ENCODE assay signal across 13 cellular contexts in the genomic region with DNA sequence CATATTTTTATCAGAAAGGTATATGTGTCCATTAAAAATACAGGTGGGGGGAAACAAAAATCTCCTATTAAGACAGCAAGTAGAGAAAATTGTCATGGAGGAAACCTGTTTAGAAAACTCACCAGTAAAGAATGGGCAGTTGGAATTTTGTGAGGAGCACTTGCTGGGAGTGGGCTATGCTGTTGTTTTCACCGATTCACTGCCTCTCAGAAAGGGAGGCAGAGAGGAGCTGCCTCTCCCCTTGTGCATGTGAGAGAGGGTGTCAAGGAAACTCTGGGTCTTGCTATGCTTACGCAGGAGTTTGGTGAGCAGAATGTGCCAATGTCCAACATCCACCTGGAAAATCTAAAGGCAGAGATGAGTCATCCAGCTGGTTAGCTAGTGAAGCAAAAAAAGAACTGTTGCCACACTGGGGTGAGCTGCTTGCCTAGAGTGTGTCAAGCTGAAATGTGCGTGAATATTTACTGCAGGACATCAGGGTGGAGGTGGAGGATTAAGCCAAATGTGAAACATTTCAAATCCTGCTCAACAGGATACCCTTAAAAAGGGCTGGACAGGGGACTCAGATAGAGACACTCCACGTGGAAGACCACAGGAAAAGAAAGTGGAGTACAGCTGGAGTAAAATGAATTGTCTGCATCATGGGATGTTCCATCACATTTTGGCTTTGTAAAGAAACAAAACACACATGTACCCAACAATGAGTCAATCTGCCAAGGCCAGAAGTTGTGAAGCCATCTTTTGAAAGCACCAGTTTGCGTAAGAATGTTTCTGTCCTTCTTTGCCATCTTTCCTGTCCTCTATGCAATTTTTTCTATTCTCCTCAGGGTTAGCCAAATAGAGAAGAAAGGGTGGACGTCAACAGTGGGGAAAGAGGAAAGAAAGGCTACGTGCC.
DNase-seq lines count a peak whose midpoint lies in the region; TF ChIP-seq lines count a peak whose summit lies in the region.
"Had no signal": no experiment of that assay in that cellular context is flagged by ENCODE, and none has a peak within 500 bp of the region (broad histone marks: within the 10 kb centered on the region; RNA-seq: fewer than 3 reads in every experiment).

No MANE protein-coding gene starts in this region.

- intact Hi-C loops in mammary epithelial cell (cut with micrococcal nuclease): no loop called here

- no peak overlapping the region for H3K9ac ChIP-seq in mammary epithelial cell (ENCODE audit: insufficient read depth, low read length)

- TF ChIP-seq CTCF in mammary epithelial cell (conservative IDR thresholded peaks at IDR 0.05 in 1 of 2, IDR thresholded peaks at IDR 0.05 in 1 of 2; ENCODE audit: extremely low read depth in 1 of 2, insufficient read depth in 1 of 2, low read depth in 1 of 2, low read length in 2 of 2): no peak
- no peak for TF ChIP-seq CTCF in hepatocyte (IDR thresholded peaks at IDR 0.05; ENCODE audit: poor library complexity)

- CTCF ChIA-PET in mammary epithelial cell (lab: Charles Lee; ENCODE audit: low non-redundant PET): no interaction called here

- in situ Hi-C loops in ACHN (cut with HindIII; ENCODE audit: low pct_ligation_motif_present, low pct_unique_long_range_greater_than_20kb, low sequenced_read_pairs) (no loop called here), mammary epithelial cell (cut with MboI; ENCODE audit: low sequenced_read_pairs in 2 of 2) (no loop called here)

- H3K27ac ChIP-seq in mammary epithelial cell (ENCODE audit: insufficient read depth, low read depth, low read length) (no peak overlapping the region), hepatocyte (no peak overlapping the region)
- H3K27ac ChIP-seq: coronary artery had no signal

- no peak overlapping the region for H2AFZ ChIP-seq in mammary epithelial cell (ENCODE audit: low read depth, low read length)
- no peak overlapping the region for H2AFZ ChIP-seq in hepatocyte

- H3K9me2 ChIP-seq in hepatocyte (replicated peaks; ENCODE audit: insufficient read depth): no peaks in the 10 kb centered on the region

- H3K9me3 ChIP-seq in MG63 (no peaks in the 10 kb centered on the region), mammary epithelial cell (replicated peaks; ENCODE audit: insufficient read depth, low read length) (no peaks in the 10 kb centered on the region), hepatocyte (ENCODE audit: low read depth) (no peaks in the 10 kb centered on the region)

- H3K4me3 ChIP-seq in MG63: no peak overlapping the region
- no peak overlapping the region for H3K4me3 ChIP-seq in mammary epithelial cell (replicated peaks in 1 of 3; ENCODE audit: insufficient read depth in 1 of 3, low read depth in 2 of 3, low read length in 3 of 3)
- H3K4me3 ChIP-seq in hepatocyte: no peak overlapping the region
- H3K4me3 ChIP-seq: coronary artery had no signal

- peak; percentile 29 for DNase-seq in ACHN
- peak; percentile 54 for DNase-seq in MG63
- peak; percentile 79 for DNase-seq in mammary epithelial cell
- DNase-seq in hepatocyte (ENCODE audit: low spot score): peak; percentile 31
- DNase-seq in activated naive CD4-positive, alpha-beta T cell (lab: John Stamatoyannopoulos, UW): no peak
- no peak for DNase-seq in stimulated activated CD4-positive, alpha-beta T cell treated with anti-CD3 and anti-CD28 coated beads, Interleukin-2, amount 100 ng/mL, for 24 hours
- DNase-seq in RKO (ENCODE audit: low spot score): no peak
- DNase-seq in NCI-H1105 treated with DMSO at 0.1 percent for 48 hours (lab: John Stamatoyannopoulos, UW): no peak
- DNase-seq: activated CD4-positive, alpha-beta T cell treated with anti-CD3 and anti-CD28 coated beads, Interleukin-2, amount 10 ng/mL, durations not matched to agents 24 days and 14 days; activated T-cell treated with anti-CD3 and anti-CD28 coated beads, Interleukin-2, amount 50 U/mL, for 24 hours; COR-L47; NCI-H510A treated with DMSO at 0.1 percent for 48 hours had no signal

- H3K79me2 ChIP-seq in mammary epithelial cell (ENCODE audit: insufficient read depth, low read length): no peaks in the 10 kb centered on the region
- H3K79me2 ChIP-seq in hepatocyte: no peaks in the 10 kb centered on the region

- H3K4me2 ChIP-seq in mammary epithelial cell (ENCODE audit: insufficient read depth, low read depth, low read length) (peak overlapping the region; percentile 6), hepatocyte (no peak overlapping the region)

- H3K36me3 ChIP-seq in MG63 (no peaks in the 10 kb centered on the region), mammary epithelial cell (ENCODE audit: insufficient read depth, low read length) (no peaks in the 10 kb centered on the region), hepatocyte (replicated peaks; ENCODE audit: insufficient read depth, low read depth) (no peaks in the 10 kb centered on the region)

- no TSS peak for BruUV-seq in mammary epithelial cell (replicated peaks; lab: Mats Ljungman, UMichigan)

- dilution Hi-C loops in mammary epithelial cell (cut with HindIII; ENCODE audit: low sequenced_read_pairs): no loop called here

- H4K20me1 ChIP-seq in mammary epithelial cell (ENCODE audit: insufficient read depth, low read length): no peaks in the 10 kb centered on the region
- no peaks in the 10 kb centered on the region for H4K20me1 ChIP-seq in hepatocyte (ENCODE audit: insufficient read depth, poor library complexity, severe bottlenecking)

- 74% methylated on average over 7 of the region's 7 CpGs for WGBS in mammary epithelial cell (ENCODE audit: low coverage, missing lambda C conversion rate)
- 80% methylated on average over 7 of the region's 7 CpGs for WGBS in hepatocyte (ENCODE audit: low lambda C conversion rate, missing lambda C conversion rate)

- peaks cover 5% of the 10 kb centered on the region for H3K4me1 ChIP-seq in mammary epithelial cell (ENCODE audit: insufficient read depth, low read length)
- H3K4me1 ChIP-seq in hepatocyte (ENCODE audit: insufficient read depth): no peaks in the 10 kb centered on the region

- H3K27me3 ChIP-seq in MG63 (peaks cover 4% of the 10 kb centered on the region; the same call in 1 of the 2 replicates), mammary epithelial cell (ENCODE audit: insufficient read depth, low read length) (no peaks in the 10 kb centered on the region), hepatocyte (no peaks in the 10 kb centered on the region)

Comparison
In these comparisons a context has a peak if more than half of its experiments do, and no peak if none do; other contexts are left out.
1. DNase-seq: peak in ACHN (single experiment), MG63 (single experiment), mammary epithelial cell (single experiment) and hepatocyte (single experiment); none in activated naive CD4-positive, alpha-beta T cell (0 of 4), stimulated activated CD4-positive, alpha-beta T cell treated with anti-CD3 and anti-CD28 coated beads, Interleukin-2, amount 100 ng/mL, for 24 hours (0 of 2), RKO (single experiment) and NCI-H1105 treated with DMSO at 0.1 percent for 48 hours (single experiment).